Comparison of ENCODE assay signal across 9 cellular contexts in genomic region chr1:182930985-182931384, GRCh38. TPM values are rescaled to one million over a fixed set of nuclear protein-coding genes. Genes with fewer than 3 reads are reported as not detected.
"Had no signal": no experiment of that assay in that cellular context is flagged by ENCODE, and none has a peak within 500 bp of the region (broad histone marks: within the 10 kb centered on the region; RNA-seq: fewer than 3 reads in every experiment).

No MANE protein-coding gene starts in this region.

- H3K4me3 Mint-ChIP-seq: GM23338, H9 had no signal

- FAIRE-seq: H1, H54, HTR-8/SVneo had no signal

- H3K4me1 Mint-ChIP-seq: GM23338, H9 had no signal

- H3K27ac Mint-ChIP-seq: GM23338, H9 had no signal

- H3K27ac ChIP-seq: KMS-11 had no signal

- ATAC-seq: GM23338 had no signal

- H2AFZ ChIP-seq: GM23338 had no signal

- DNase-seq: H9, HCEC 1CT, KBM-7 had no signal

- H3K4me3 ChIP-seq: GM23338 had no signal

- H3K9ac ChIP-seq: KMS-11 had no signal

- H3K4me2 ChIP-seq: GM23338, KMS-11 had no signal

RNA-seq across cellular contexts. Expression of gene SHCBP1L, which starts 22.0 kb away (rescaled TPM):
- total RNA-seq: GM23338, H1, H9, HT-29 had no signal
- polyA plus RNA-seq: GM23338, H1 had no signal
